Comparison of ENCODE assay signal across 8 cellular contexts in genomic region chr5:145708169-145708568, GRCh38.
"Had no signal": no experiment of that assay in that cellular context is flagged by ENCODE, and none has a peak within 500 bp of the region (broad histone marks: within the 10 kb centered on the region; RNA-seq: fewer than 3 reads in every experiment).

No MANE protein-coding gene starts in this region.

- DNase-seq: H9, HCEC 1CT, HFFc6 had no signal

- FAIRE-seq: H1, H54, HepG2 had no signal

- H3K4me3 ChIP-seq: GM23338 had no signal

- ATAC-seq: GM23338, HepG2 had no signal

- H3K27ac ChIP-seq: HL-60 had no signal
